14 cellular contexts compared by ENCODE assay signal in the genomic region with DNA sequence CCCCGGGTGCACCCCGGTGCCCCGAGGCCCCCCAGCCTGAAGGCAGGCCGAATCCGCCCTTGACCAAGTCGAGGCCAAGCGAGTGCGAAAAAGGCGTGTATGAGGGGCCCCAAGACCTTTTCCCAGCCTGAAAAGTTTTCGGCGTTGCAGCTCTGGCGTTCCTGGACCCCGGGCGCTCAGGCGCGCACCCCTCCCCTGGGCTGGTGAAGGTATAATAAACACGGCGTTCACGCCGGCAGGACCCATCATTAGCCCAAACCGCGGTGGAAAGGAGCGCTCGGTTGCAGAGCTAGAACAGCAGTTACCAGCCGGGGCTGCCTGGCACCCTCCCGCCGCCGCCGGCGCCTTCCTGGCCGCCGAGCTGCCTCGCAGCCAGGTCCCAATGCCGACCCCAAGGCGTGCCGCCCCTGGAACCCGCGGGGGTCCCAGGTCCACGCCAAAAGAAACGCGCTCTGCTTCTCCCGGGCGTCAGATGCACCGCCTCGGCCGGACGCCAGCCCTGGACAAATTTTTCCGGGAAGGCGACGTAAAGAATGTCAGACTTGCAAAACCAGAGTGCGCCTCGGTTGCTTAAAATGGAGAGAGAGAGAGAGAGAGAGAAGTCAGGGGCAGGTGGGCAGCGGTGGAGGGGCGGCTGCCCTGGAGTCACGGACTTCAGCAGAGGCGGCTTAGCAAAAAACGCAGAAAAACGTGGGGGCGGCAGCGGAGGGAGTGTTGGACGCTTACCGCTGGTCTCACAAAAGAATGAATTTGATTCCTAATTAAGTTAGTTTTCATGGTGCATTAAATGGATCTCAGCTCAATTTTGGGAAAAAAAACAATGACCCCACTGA. TPM values are rescaled to one million over a fixed set of nuclear protein-coding genes. Genes with fewer than 3 reads are reported as not detected.
DNase-seq lines count a peak whose midpoint lies in the region; ATAC-seq and TF ChIP-seq lines count a peak whose summit lies in the region.
"Had no signal": no experiment of that assay in that cellular context is flagged by ENCODE, and none has a peak within 500 bp of the region (broad histone marks: within the 10 kb centered on the region; RNA-seq: fewer than 3 reads in every experiment).

No MANE protein-coding gene starts in this region.

- peaks cover 18% of the 10 kb centered on the region for H3K9me1 ChIP-seq in IMR-90 (ENCODE audit: insufficient read depth, low read length)

- H3K27me3 ChIP-seq in IMR-90 (ENCODE audit: control insufficient read depth, insufficient read depth, low read length): no peaks in the 10 kb centered on the region
- H3K27me3 ChIP-seq in suprapubic skin: peaks cover 100% of the 10 kb centered on the region

- H3K9me3 ChIP-seq in IMR-90 (ENCODE audit: control insufficient read depth, insufficient read depth, low read length): no peaks in the 10 kb centered on the region
- H3K9me3 ChIP-seq in suprapubic skin: no peaks in the 10 kb centered on the region
- H3K9me3 ChIP-seq: ascending aorta, right atrium auricular region had no signal

- peak overlapping the region; percentile 97 for H3K27ac ChIP-seq in IMR-90 (ENCODE audit: insufficient read depth, low read length)
- no peak overlapping the region for H3K27ac ChIP-seq in suprapubic skin
- H3K27ac ChIP-seq: ascending aorta, right atrium auricular region had no signal

- in situ Hi-C loops in IMR-90 (cut with MboI; ENCODE audit: low sequenced_read_pairs): no loop called here

- peak overlapping the region; percentile 94 for H3K9ac ChIP-seq in IMR-90 (ENCODE audit: low read depth, low read length)

- peak overlapping the region; percentile 74; the same call in 1 of the 2 replicates for H3K18ac ChIP-seq in IMR-90 (ENCODE audit: low read depth, low read length)

- TF ChIP-seq CTCF in IMR-90 (conservative IDR thresholded peaks at IDR 0.05; ENCODE audit: low read depth, low read length): no peak
- no peak for TF ChIP-seq CTCF in chondrocyte (IDR thresholded peaks at IDR 0.05)
- no peak for TF ChIP-seq CTCF in suprapubic skin (IDR thresholded peaks at IDR 0.05)

- intact Hi-C loops in IMR-90 (cut with micrococcal nuclease): no loop called here

- peak overlapping the region; percentile 94 for H3K4me2 ChIP-seq in IMR-90 (ENCODE audit: low read depth, low read length)

- no peaks in the 10 kb centered on the region for H3K9me3 Mint-ChIP-seq in chondrocyte (ENCODE audit: low read depth)
- H3K9me3 Mint-ChIP-seq in memory B cell: no peaks in the 10 kb centered on the region
- H3K9me3 Mint-ChIP-seq: CD8-positive, alpha-beta memory T cell had no signal

- H3K27ac Mint-ChIP-seq in chondrocyte (ENCODE audit: unreplicated experiment) (no peak overlapping the region), memory B cell (peak overlapping the region; percentile 33)

- H3K4me3 ChIP-seq in IMR-90 (ENCODE audit: insufficient read depth, low read depth, low read length) (peak overlapping the region; percentile 41), suprapubic skin (peak overlapping the region; percentile 4)

- WGBS in IMR-90 (ENCODE audit: extremely low coverage in 2 of 2, insufficient read length in 1 of 2), 2 experiments: 5% methylated on average over 33 of the region's 62 CpGs; no CpG with 5 or more reads in 1 of the 2 experiments
- WGBS in suprapubic skin: 3% methylated on average over 33 of the region's 62 CpGs

- peak overlapping the region; percentile 36; the same call in 1 of the 2 replicates for H3K23ac ChIP-seq in IMR-90 (ENCODE audit: low read depth, low read length)

- dilution Hi-C loops in IMR-90 (cut with HindIII; ENCODE audit: low sequenced_read_pairs, unreplicated experiment): no loop called here

- H2AK9ac ChIP-seq in IMR-90 (replicated peaks; ENCODE audit: low read depth, low read length, poor library complexity): peak overlapping the region; percentile 94

- peaks cover 69% of the 10 kb centered on the region for H3K36me3 ChIP-seq in IMR-90 (ENCODE audit: control insufficient read depth, insufficient read depth, low read length)
- no peaks in the 10 kb centered on the region for H3K36me3 ChIP-seq in suprapubic skin
- H3K36me3 ChIP-seq: ascending aorta, right atrium auricular region had no signal

- no TSS peak for BruUV-seq in IMR-90 (replicated peaks; lab: Mats Ljungman, UMichigan)

- H3K36me3 Mint-ChIP-seq in chondrocyte (ENCODE audit: low read depth) (no peaks in the 10 kb centered on the region), memory B cell (no peaks in the 10 kb centered on the region)
- H3K36me3 Mint-ChIP-seq: CD8-positive, alpha-beta memory T cell had no signal

- no peak for TF ChIP-seq RAD21 in IMR-90 (IDR thresholded peaks at IDR 0.05; ENCODE audit: low read length)

- peak overlapping the region; percentile 91 for H2BK5ac ChIP-seq in IMR-90 (ENCODE audit: low read depth, low read length, poor library complexity, severe bottlenecking)

- H2BK15ac ChIP-seq in IMR-90 (ENCODE audit: low read depth, low read length): 0 out of 3 replicates have a peak overlapping the region, but pooled peaks have one; percentile 38

- peak overlapping the region; percentile 49 to 91 for H4K8ac ChIP-seq in IMR-90 (ENCODE audit: low read depth in 2 of 2, low read length in 2 of 2)

- H3K4me1 Mint-ChIP-seq in chondrocyte (ENCODE audit: low read depth) (peaks cover 8% of the 10 kb centered on the region), memory B cell (peaks cover 2% of the 10 kb centered on the region)
- H3K4me1 Mint-ChIP-seq: CD8-positive, alpha-beta memory T cell had no signal

- peak overlapping the region; percentile 82 for H2AFZ ChIP-seq in IMR-90 (replicated peaks; ENCODE audit: low read length, poor library complexity)

- no peak for TF ChIP-seq EP300 in suprapubic skin (IDR thresholded peaks at IDR 0.05)

- peak overlapping the region; percentile 17; the same call in 1 of the 2 replicates for H2BK20ac ChIP-seq in IMR-90 (ENCODE audit: low read depth, low read length)

- peak; percentile 15 for ATAC-seq in IMR-90 (ENCODE audit: low read depth)
- ATAC-seq in memory B cell (ENCODE audit: low read depth): no peak

- H3K4me3 Mint-ChIP-seq in chondrocyte (ENCODE audit: unreplicated experiment) (no peak overlapping the region), memory B cell (no peak overlapping the region)
- H3K4me3 Mint-ChIP-seq: CD8-positive, alpha-beta memory T cell had no signal

- H2BK120ac ChIP-seq in IMR-90 (ENCODE audit: low read depth, low read length): peak overlapping the region; percentile 92

- peak overlapping the region; percentile 31 for H2AK5ac ChIP-seq in IMR-90 (ENCODE audit: low read depth, low read length)

- H3K56ac ChIP-seq in IMR-90 (ENCODE audit: extremely low read depth, insufficient read depth, low read length): peak overlapping the region; percentile 37

- H3K4me1 ChIP-seq in IMR-90 (ENCODE audit: control insufficient read depth, insufficient read depth, low read length) (peaks cover 54% of the 10 kb centered on the region), suprapubic skin (peaks cover 25% of the 10 kb centered on the region)

- POLR2A ChIA-PET in IMR-90 (lab: Charles Lee; ENCODE audit: unreplicated experiment): interaction anchor here (0.7 kb wide), 1 partner anchor 676 kb away, joined by 3 read pairs; no protein-coding TSS in a partner anchor

- peak overlapping the region; percentile 97 for H3K4ac ChIP-seq in IMR-90 (ENCODE audit: low read depth, low read length)

- H3K79me1 ChIP-seq in IMR-90 (ENCODE audit: low read depth in 1 of 2, low read length in 2 of 2): peaks cover 0 to 42% of the 10 kb centered on the region in 2 experiments; a peak in 2 of 4 replicates

- H3K27me3 Mint-ChIP-seq in chondrocyte (ENCODE audit: low read depth) (peaks cover 83% of the 10 kb centered on the region), memory B cell (peaks cover 32% of the 10 kb centered on the region)

- CTCF ChIA-PET in IMR-90 (lab: Yijun Ruan, JAX): no interaction called here

- peaks cover 96% of the 10 kb centered on the region for H4K20me1 ChIP-seq in IMR-90 (ENCODE audit: insufficient read depth, low read length)

- H4K91ac ChIP-seq in IMR-90 (ENCODE audit: insufficient read depth, low read depth, low read length): peak overlapping the region; percentile 53

- H4K5ac ChIP-seq in IMR-90 (ENCODE audit: low read depth, low read length): peak overlapping the region; percentile 52

- peak overlapping the region; percentile 47; the same call in 1 of the 2 replicates for H3K14ac ChIP-seq in IMR-90 (replicated peaks; ENCODE audit: low read depth, low read length)

- TF ChIP-seq POLR2A in IMR-90 (IDR thresholded peaks at IDR 0.05; ENCODE audit: low read depth, low read length) (no peak), suprapubic skin (IDR thresholded peaks at IDR 0.05) (no peak)

- DNase-seq in IMR-90 (peak; percentile 52), chondrocyte (ENCODE audit: low spot score) (peak; percentile 68), memory B cell (ENCODE audit: low spot score in 2 of 2) (no peak), suprapubic skin (ENCODE audit: low spot score in 2 of 2) (no peak), T-helper 1 cell (no peak)
- DNase-seq in NK-92 treated with Interleukin-12 subunit alpha and Interleukin-12 subunit beta, amount 100 ng/mL, for 24 hours (lab: John Stamatoyannopoulos, UW): no peak
- DNase-seq in activated CD4-positive, alpha-beta T cell treated with anti-CD3 and anti-CD28 coated beads, Interleukin-2, amount 50 U/mL, for 4 hours: no peak
- DNase-seq: activated T-cell treated with anti-CD3 and anti-CD28 coated beads, Interleukin-2, amount 50 U/mL, for 1 hour; CD8-positive, alpha-beta memory T cell; KBM-7; NCI-H1694; SHP77 treated with DMSO at 0.1 percent for 48 hours had no signal

TF ChIP-seq in IMR-90, 13 proteins besides CTCF, POLR2A, EP300 and RAD21:
- TF ChIP-seq CHD1 (IDR thresholded peaks at IDR 0.05; ENCODE audit: low read depth, low read length): no peak
- TF ChIP-seq CEBPB (IDR thresholded peaks at IDR 0.05; ENCODE audit: low read depth, low read length): 0 out of 2 replicates have a peak, but pooled peaks have one; percentile 22
- no peak for TF ChIP-seq RFX5 (IDR thresholded peaks at IDR 0.05; ENCODE audit: low read depth, low read length)

RNA-seq across cellular contexts. Expression of a gene that starts 11.4 kb away (rescaled TPM):
- total RNA-seq in IMR-90 (2012; rRNA removed) (2.7 and 4.2 TPM in 2 replicates), chondrocyte (not detected in 3 replicates), suprapubic skin (under 1 TPM in 3 of 4 donors, not detected in 1; 0.11 to 0.59 (median 0.21) TPM)
- polyA plus RNA-seq in IMR-90 (2012; rRNA removed): 33.0 and 34.5 TPM in 2 replicates
- polyA plus RNA-seq in IMR-90 (2012; cell fraction: cytosol; rRNA removed): 33.7 and 84.8 TPM in 2 replicates
- polyA plus RNA-seq in IMR-90 (2012; cell fraction: nucleus; rRNA removed; ENCODE audit: low replicate concordance): 98.2 and 101 TPM in 2 replicates
- total RNA-seq: CD8-positive, alpha-beta memory T cell had no signal
- polyA plus RNA-seq: CD8-positive, alpha-beta memory T cell had no signal

RNA-seq across cellular contexts. Expression of a gene that starts 56.2 kb away (rescaled TPM):
- 7.8 and 8.2 TPM in 2 replicates for total RNA-seq in IMR-90 (2012; rRNA removed)
- 13.7 and 16.8 TPM in 2 replicates for polyA plus RNA-seq in IMR-90 (2012; rRNA removed)
- polyA plus RNA-seq in IMR-90 (2012; cell fraction: cytosol; rRNA removed): 5.6 and 7.9 TPM in 2 replicates
- polyA plus RNA-seq in IMR-90 (2012; cell fraction: nucleus; rRNA removed; ENCODE audit: low replicate concordance): 71.8 and 97.1 TPM in 2 replicates
- total RNA-seq in chondrocyte: 8.1 to 13.2 TPM (median 8.5 TPM) in 3 replicates
- total RNA-seq in suprapubic skin: 10 to 100 TPM; 12.4 to 43.4 (median 18.8) TPM

Comparison
In these comparisons a context has a peak if more than half of its experiments do, and no peak if none do; other contexts are left out.
1. DNase-seq: peak in IMR-90 (single experiment) and chondrocyte (single experiment); none in memory B cell (0 of 2), suprapubic skin (0 of 2), T-helper 1 cell (0 of 5), NK-92 treated with Interleukin-12 subunit alpha and Interleukin-12 subunit beta, amount 100 ng/mL, for 24 hours (single experiment) and activated CD4-positive, alpha-beta T cell treated with anti-CD3 and anti-CD28 coated beads, Interleukin-2, amount 50 U/mL, for 4 hours (0 of 2).